In the genomic region with DNA sequence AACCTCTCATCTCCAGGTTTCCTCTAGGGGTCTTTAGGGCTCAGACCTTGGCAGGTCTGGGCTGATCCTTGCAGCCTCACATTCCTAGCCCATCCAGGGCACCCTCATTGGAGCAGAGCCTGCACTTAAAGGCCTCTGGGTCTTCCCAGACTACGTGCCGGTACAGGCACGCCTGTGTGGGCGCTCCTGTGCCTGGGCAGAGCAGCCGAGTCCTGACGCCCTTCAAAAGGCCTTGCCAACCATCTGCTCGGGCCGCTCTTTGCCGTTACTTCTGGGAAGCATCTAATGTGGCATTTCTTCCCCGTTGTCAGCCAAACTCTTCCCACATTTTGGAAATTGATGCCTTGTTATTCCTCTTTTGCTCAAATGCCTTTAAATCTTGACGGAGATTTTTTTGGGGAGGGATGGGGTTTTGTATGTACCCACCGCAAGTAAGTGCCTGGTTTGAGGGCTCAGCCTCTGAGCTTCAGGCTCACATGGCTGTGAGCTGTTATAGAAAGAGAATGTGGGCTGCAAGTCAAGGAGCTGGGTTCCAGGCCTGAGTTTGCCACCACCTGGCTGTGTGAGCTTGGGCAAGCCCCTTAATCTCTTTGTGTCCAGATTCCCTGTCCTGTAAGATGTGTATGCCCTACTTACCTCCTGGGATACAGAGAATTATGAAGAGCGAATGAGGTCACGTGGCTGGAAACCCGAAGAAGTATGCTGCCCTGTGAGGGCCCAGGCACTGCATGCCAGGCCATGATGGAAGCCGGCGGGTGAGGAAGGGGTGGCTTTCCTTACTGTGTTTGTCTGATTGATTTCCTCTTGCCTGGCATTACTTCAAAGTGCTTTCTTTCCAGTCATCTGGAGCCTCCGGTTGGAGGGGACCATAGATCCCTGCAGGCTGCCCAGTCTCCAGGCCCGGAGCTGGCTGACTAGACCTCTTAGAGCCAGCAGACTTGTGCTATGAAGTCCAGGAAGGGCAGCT, we compare ENCODE assay signal across 22 cellular contexts. TPM values are rescaled to one million over a fixed set of nuclear protein-coding genes. Genes with fewer than 3 reads are reported as not detected.
DNase-seq lines count a peak whose midpoint lies in the region; ATAC-seq and TF ChIP-seq lines count a peak whose summit lies in the region.
"Had no signal": no experiment of that assay in that cellular context is flagged by ENCODE, and none has a peak within 500 bp of the region (broad histone marks: within the 10 kb centered on the region; RNA-seq: fewer than 3 reads in every experiment).

No MANE protein-coding gene starts in this region.

- peak overlapping the region; percentile 5 for H3K4me3 ChIP-seq in OCI-LY1 (ENCODE audit: low read depth, low read length, poor library complexity, severe bottlenecking)
- H3K4me3 ChIP-seq: gastrocnemius medialis, lung, right atrium auricular region, uterus had no signal

- ATAC-seq in HG03439 (IDR thresholded peaks at IDR 0.05; ENCODE audit: unreplicated experiment), result no peak
- ATAC-seq: activated T-cell treated with anti-CD3 and anti-CD28 coated beads, Interleukin-2, amount 50 U/mL, for 72 hours; gastrocnemius medialis; Right ventricle myocardium inferior had no signal

- peaks cover 23% of the 10 kb centered on the region for H3K4me1 ChIP-seq in OCI-LY1 (ENCODE audit: insufficient read depth, low read length, severe bottlenecking)
- H3K4me1 ChIP-seq: uterus had no signal

- no peaks in the 10 kb centered on the region for H3K27me3 ChIP-seq in OCI-LY1 (ENCODE audit: insufficient read depth, low read length)
- H3K27me3 ChIP-seq: gastrocnemius medialis, right atrium auricular region, uterus had no signal

- H3K4me2 ChIP-seq in OCI-LY1 (ENCODE audit: low read length), result peak overlapping the region; percentile 30; the same call in 1 of the 2 replicates

- no peaks in the 10 kb centered on the region for H3K36me3 ChIP-seq in OCI-LY1 (ENCODE audit: insufficient read depth, low read length)
- H3K36me3 ChIP-seq: gastrocnemius medialis, uterus had no signal

- no peak overlapping the region for H2AFZ ChIP-seq in OCI-LY1 (ENCODE audit: low read length)

- H3F3A ChIP-seq in OCI-LY1 (ENCODE audit: insufficient read depth, low read length), result no peaks in the 10 kb centered on the region

- H3K79me2 ChIP-seq in OCI-LY1 (ENCODE audit: insufficient read depth, low read length), result no peaks in the 10 kb centered on the region

- no peak for TF ChIP-seq CTCF in OCI-LY1 (IDR thresholded peaks at IDR 0.05; ENCODE audit: low read length)

- in situ Hi-C loops in G401 (cut with HindIII; ENCODE audit: low sequenced_read_pairs), result no loop called here

- no peaks in the 10 kb centered on the region for H3K9me2 ChIP-seq in OCI-LY1 (ENCODE audit: low read depth, low read length)

- H3K27ac ChIP-seq in OCI-LY1 (ENCODE audit: low read depth, low read length, poor library complexity, severe bottlenecking), result peak overlapping the region; percentile 53
- peak overlapping the region; percentile 69 for H3K27ac ChIP-seq in cingulate gyrus (ENCODE audit: low read depth, low read length)
- H3K27ac ChIP-seq: gastrocnemius medialis, right atrium auricular region, uterus had no signal

- no peaks in the 10 kb centered on the region for H4K20me1 ChIP-seq in OCI-LY1 (ENCODE audit: insufficient read depth, low read length)

- no peak overlapping the region; the same call in 1 of the 2 replicates for H3K9ac ChIP-seq in OCI-LY1 (ENCODE audit: low read length)

- DNase-seq in G401 (ENCODE audit: low spot score) (peak; percentile 39), midbrain (lab: John Stamatoyannopoulos, UW) (peak; percentile 11), DMS153 treated with DMSO at 0.1 percent for 48 hours (lab: John Stamatoyannopoulos, UW; ENCODE audit: unreplicated experiment) (no peak), occipital lobe (lab: John Stamatoyannopoulos, UW) (no peak), Kasumi-1 (lab: John Stamatoyannopoulos, UW) (no peak)
- DNase-seq: activated CD4-positive, alpha-beta T cell treated with anti-CD3 and anti-CD28 coated beads for 1 hour; activated T-cell treated with anti-CD3 and anti-CD28 coated beads, Interleukin-2, amount 50 U/mL, for 72 hours; DMS153; erythroblast; gastrocnemius medialis; GDM1; KBM-7; NCI-H1694; uterus had no signal

- H3K9me3 ChIP-seq in OCI-LY1 (ENCODE audit: low read length), result no peaks in the 10 kb centered on the region
- H3K9me3 ChIP-seq: gastrocnemius medialis, right atrium auricular region, uterus had no signal

RNA-seq across cellular contexts. Expression of a gene that starts 20.6 kb away (rescaled TPM):
- total RNA-seq in G401 (2014; rRNA removed; shearing (Covaris generic)), result 3.5 and 4.9 TPM in 2 replicates
- total RNA-seq in occipital lobe, result 7.5 TPM
- total RNA-seq: HT-29 had no signal

RNA-seq across cellular contexts. Expression of a gene that starts 37.2 kb away (rescaled TPM):
- not detected in 2 replicates for total RNA-seq in G401 (2014; rRNA removed; shearing (Covaris generic))
- total RNA-seq in occipital lobe, result 1.4 TPM
- total RNA-seq: gastrocnemius medialis, HT-29, myocyte had no signal

Comparison
In these comparisons a context has a peak if more than half of its experiments do, and no peak if none do; other contexts are left out.
1. DNase-seq: peak in G401 (single experiment) and midbrain (single experiment); none in DMS153 treated with DMSO at 0.1 percent for 48 hours (single experiment), occipital lobe (single experiment) and Kasumi-1 (0 of 2).